Comparison of ENCODE assay signal across 8 cellular contexts in the genomic region with DNA sequence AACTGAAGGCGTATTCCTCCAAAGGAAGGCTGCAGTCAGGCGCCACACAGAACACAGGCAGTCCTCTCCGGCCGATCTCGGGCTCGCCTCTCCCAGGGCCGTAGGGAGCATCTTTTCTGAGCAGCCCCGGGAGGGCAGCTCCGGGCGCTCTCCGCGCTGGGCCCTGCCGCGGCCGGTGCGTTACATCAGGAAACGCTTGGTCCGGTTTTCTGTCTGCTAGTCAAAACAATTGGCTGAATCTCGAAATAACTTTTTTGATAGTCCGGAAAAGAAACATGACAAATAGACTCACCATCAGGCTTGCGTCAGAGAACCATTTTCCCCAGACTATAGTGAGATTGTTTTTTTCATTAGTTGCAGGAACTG.
DNase-seq lines count a peak whose midpoint lies in the region; ATAC-seq and TF ChIP-seq lines count a peak whose summit lies in the region.

No MANE protein-coding gene starts in this region.

- H3K4me3 ChIP-seq in AG04449 (ENCODE audit: low read depth, low read length) (peak overlapping the region; percentile 50), fibroblast of lung (replicated peaks in 1 of 4; ENCODE audit: control extremely low read depth in 1 of 4, insufficient read depth in 1 of 4, low read depth in 3 of 4, low read length in 4 of 4) (peak overlapping the region; percentile 38 to 57 (median 52)), neural progenitor cell (peak overlapping the region; percentile 44), body of pancreas (no peak overlapping the region)

- H3K36me3 ChIP-seq in fibroblast of lung (ENCODE audit: control insufficient read depth, insufficient read depth, low read length) (no peaks in the 10 kb centered on the region), neural progenitor cell (no peaks in the 10 kb centered on the region), body of pancreas (replicated peaks in 1 of 2; ENCODE audit: insufficient read depth in 1 of 2, low read depth in 2 of 2) (no peaks in the 10 kb centered on the region)

- H3F3A ChIP-seq in neural progenitor cell (ENCODE audit: low read depth) = peaks cover 52% of the 10 kb centered on the region

- CTCF ChIA-PET in AG04449 (lab: Yijun Ruan, JAX) = interaction anchor here (1.3 to 1.5 kb wide), 2 partner anchors 154 to 781 kb away, joined by 3 to 5 read pairs; no protein-coding TSS in a partner anchor

- TF ChIP-seq CTCF in AG04449 (IDR thresholded peaks at IDR 0.05; ENCODE audit: insufficient read depth, low read length, missing control alignments) = no peak
- no peak for TF ChIP-seq CTCF in GM20000 (IDR thresholded peaks at IDR 0.05; ENCODE audit: extremely low read depth, missing control alignments)
- TF ChIP-seq CTCF in VCaP (conservative IDR thresholded peaks at IDR 0.05) = no peak
- TF ChIP-seq CTCF in fibroblast of lung (conservative IDR thresholded peaks at IDR 0.05 in 1 of 2, IDR thresholded peaks at IDR 0.05 in 1 of 2; ENCODE audit: low read depth in 1 of 2, low read length in 2 of 2) = no peak
- TF ChIP-seq CTCF in neural progenitor cell (IDR thresholded peaks at IDR 0.05) = no peak
- TF ChIP-seq CTCF in body of pancreas (IDR thresholded peaks at IDR 0.05) = no peak

- peaks cover 4% of the 10 kb centered on the region for H3K27me3 ChIP-seq in fibroblast of lung (ENCODE audit: control insufficient read depth, insufficient read depth, low read length)
- peaks cover 100% of the 10 kb centered on the region for H3K27me3 ChIP-seq in neural progenitor cell
- peaks cover 0 to 57% of the 10 kb centered on the region in 2 donors for H3K27me3 ChIP-seq in body of pancreas

- peaks cover 78% of the 10 kb centered on the region for H3K4me1 Mint-ChIP-seq in neural progenitor cell

- H4K20me1 ChIP-seq in fibroblast of lung (ENCODE audit: control insufficient read depth, extremely low read depth, insufficient read depth, low read length) = no peaks in the 10 kb centered on the region
- peaks cover 88% of the 10 kb centered on the region for H4K20me1 ChIP-seq in neural progenitor cell (ENCODE audit: low read depth)

- H3K27ac ChIP-seq in VCaP (peak overlapping the region; percentile 66; the same call in 1 of the 2 replicates), fibroblast of lung (ENCODE audit: insufficient read depth, low read length) (peak overlapping the region; percentile 67), neural progenitor cell (no peak overlapping the region), body of pancreas (no peak overlapping the region)

- intact Hi-C loops in body of pancreas (cut with DNase I) = loop anchor here (10.0 kb wide), 1 partner anchor 134 kb away; no protein-coding TSS in a partner anchor

- peaks cover 79% of the 10 kb centered on the region for H3K27me3 Mint-ChIP-seq in neural progenitor cell (ENCODE audit: insufficient read depth, low read depth)

- H3K9me3 ChIP-seq in fibroblast of lung (ENCODE audit: control insufficient read depth, insufficient read depth, low read depth, low read length) (no peaks in the 10 kb centered on the region), neural progenitor cell (ENCODE audit: low read depth) (no peaks in the 10 kb centered on the region), body of pancreas (no peaks in the 10 kb centered on the region)

- H3K4me2 ChIP-seq in fibroblast of lung (ENCODE audit: extremely low read depth, insufficient read depth, low read length) = peak overlapping the region; percentile 89
- peak overlapping the region; percentile 83 for H3K4me2 ChIP-seq in neural progenitor cell

- H3K9me3 Mint-ChIP-seq in neural progenitor cell = peaks cover 6% of the 10 kb centered on the region

- no peak overlapping the region for H3K27ac Mint-ChIP-seq in neural progenitor cell

- peak overlapping the region; percentile 85 for H3K4me3 Mint-ChIP-seq in neural progenitor cell

- TF ChIP-seq POLR2A in body of pancreas (IDR thresholded peaks at IDR 0.05) = peak in 1 of 3 donors; percentile 17

- WGBS in body of pancreas, 2 donors = 10 to 15% methylated on average over 15 to 21 of the region's 21 CpGs

- H3K9ac ChIP-seq in fibroblast of lung (ENCODE audit: insufficient read depth, low read length) (peak overlapping the region; percentile 53), neural progenitor cell (no peak overlapping the region)

- ATAC-seq in HG03521 (IDR thresholded peaks at IDR 0.05; ENCODE audit: unreplicated experiment) = no peak
- ATAC-seq in body of pancreas = no peak

- POLR2A ChIA-PET in AG04449 (lab: Yijun Ruan, JAX) = no interaction called here

- no peaks in the 10 kb centered on the region for H3K79me2 ChIP-seq in fibroblast of lung (ENCODE audit: control insufficient read depth, insufficient read depth, low read length)
- H3K79me2 ChIP-seq in neural progenitor cell (ENCODE audit: low read depth) = no peaks in the 10 kb centered on the region

- DNase-seq in AG04449 (ENCODE audit: low read depth, low spot score) = no peak
- DNase-seq in GM20000 (ENCODE audit: low spot score) = peak; percentile 36
- DNase-seq in fibroblast of lung (ENCODE audit: low read depth in 2 of 2) = peak in 1 of 2 donors; percentile 63
- DNase-seq in neural progenitor cell (ENCODE audit: low spot score) = peak; percentile 69
- no peak for DNase-seq in body of pancreas
- DNase-seq in NCI-H1105 (lab: John Stamatoyannopoulos, UW) = no peak

- H3K4me1 ChIP-seq in fibroblast of lung (ENCODE audit: control insufficient read depth, extremely low read depth, insufficient read depth, low read length) (peaks cover 3% of the 10 kb centered on the region), neural progenitor cell (peaks cover 51% of the 10 kb centered on the region), body of pancreas (peaks cover 43% of the 10 kb centered on the region)

- no peaks in the 10 kb centered on the region for H3K36me3 Mint-ChIP-seq in neural progenitor cell

- peak overlapping the region; percentile 70 for H2AFZ ChIP-seq in fibroblast of lung (ENCODE audit: low read length)
- H2AFZ ChIP-seq in neural progenitor cell (replicated peaks) = peak overlapping the region; percentile 45

Comparison
In these comparisons a context has a peak if more than half of its experiments do, and no peak if none do; other contexts are left out.
1. DNase-seq: peak in GM20000 (single experiment) and neural progenitor cell (single experiment); none in AG04449 (single experiment), body of pancreas (0 of 4) and NCI-H1105 (single experiment).
2. H3K4me3 ChIP-seq: peak in AG04449 (single experiment), fibroblast of lung (4 of 4) and neural progenitor cell (single experiment); none in body of pancreas (0 of 2).
3. H3K27ac ChIP-seq: peak in VCaP (single experiment) and fibroblast of lung (single experiment); none in neural progenitor cell (single experiment) and body of pancreas (0 of 4).